ENCODE assay signal across 15 cellular contexts in genomic region chr15:62769604-62770003, GRCh38.
DNase-seq lines count a peak whose midpoint lies in the region; ATAC-seq, FAIRE-seq and TF ChIP-seq lines count a peak whose summit lies in the region.
"Had no signal": no experiment of that assay in that cellular context is flagged by ENCODE, and none has a peak within 500 bp of the region (broad histone marks: within the 10 kb centered on the region; RNA-seq: fewer than 3 reads in every experiment).

No MANE protein-coding gene starts in this region.

- H3K27me3 ChIP-seq in astrocyte (ENCODE audit: insufficient read depth, low read length), result no peaks in the 10 kb centered on the region
- H3K27me3 ChIP-seq: cardiac muscle cell, SJCRH30 had no signal

- H2AFZ ChIP-seq in astrocyte (ENCODE audit: low read depth, low read length), result no peak overlapping the region

- TF ChIP-seq CTCF in AG04449 (IDR thresholded peaks at IDR 0.05; ENCODE audit: insufficient read depth, low read length, missing control alignments) (no peak), astrocyte (IDR thresholded peaks at IDR 0.05; ENCODE audit: insufficient read depth, low read depth, low read length) (no peak)

- H3K9me3 ChIP-seq in astrocyte (ENCODE audit: insufficient read depth, low read depth, low read length), result no peaks in the 10 kb centered on the region
- H3K9me3 ChIP-seq: SJCRH30 had no signal

- ATAC-seq in GM18505 (IDR thresholded peaks at IDR 0.05; ENCODE audit: unreplicated experiment), result no peak

- no peaks in the 10 kb centered on the region for H3K27me3 Mint-ChIP-seq in astrocyte (ENCODE audit: low read depth, unreplicated experiment)

- H3K4me3 ChIP-seq in AG04449 (ENCODE audit: low read depth, low read length) (no peak overlapping the region), astrocyte (ENCODE audit: insufficient read depth, low read depth, low read length) (no peak overlapping the region)
- H3K4me3 ChIP-seq: cardiac muscle cell, SJCRH30 had no signal

- CTCF ChIA-PET in AG04449 (lab: Yijun Ruan, JAX), result interaction anchor here (0.7 to 1.6 kb wide), 3 partner anchors 18 to 325 kb away, joined by 3 to 4 read pairs (median 3); no protein-coding TSS in a partner anchor

- peaks cover 2% of the 10 kb centered on the region for H3K9me3 Mint-ChIP-seq in astrocyte (ENCODE audit: unreplicated experiment)

- no peaks in the 10 kb centered on the region for H3K79me2 ChIP-seq in astrocyte (ENCODE audit: insufficient read depth, low read length)

- POLR2A ChIA-PET in AG04449 (lab: Yijun Ruan, JAX), result no interaction called here

- peak overlapping the region; percentile 74 for H3K4me2 ChIP-seq in astrocyte (ENCODE audit: low read length)

- H3K4me1 ChIP-seq in astrocyte (ENCODE audit: insufficient read depth, low read length), result peaks cover 31% of the 10 kb centered on the region
- H3K4me1 ChIP-seq: SJCRH30 had no signal

- TF ChIP-seq POLR2A in GM18505 (IDR thresholded peaks at IDR 0.05; ENCODE audit: borderline replicate concordance, extremely low read depth, insufficient read depth, insufficient read length) (no peak), GM12891 (IDR thresholded peaks at IDR 0.05; ENCODE audit: low read depth, low read length) (no peak)

- peaks cover 35% of the 10 kb centered on the region for H3K4me1 Mint-ChIP-seq in astrocyte (ENCODE audit: low read depth, unreplicated experiment)

- no peaks in the 10 kb centered on the region for H3K36me3 ChIP-seq in astrocyte (ENCODE audit: insufficient read depth, low read length)
- H3K36me3 ChIP-seq: cardiac muscle cell, SJCRH30 had no signal

- FAIRE-seq in HTR-8/SVneo (lab: Jason Lieb, UNC) (peak; percentile 78), astrocyte (lab: Jason Lieb, UNC) (peak; percentile 96), GM12891 (lab: Jason Lieb, UNC) (no peak)

- H3K36me3 Mint-ChIP-seq in astrocyte (ENCODE audit: low read depth, unreplicated experiment), result peaks cover 16% of the 10 kb centered on the region

- DNase-seq in AG04449 (ENCODE audit: low read depth, low spot score) (peak; percentile 57), HTR-8/SVneo (ENCODE audit: insufficient read length, low spot score) (peak; percentile 51), astrocyte (ENCODE audit: low read depth) (peak; percentile 99), iris pigment epithelial cell (ENCODE audit: low read depth) (peak; percentile 72), foreskin melanocyte (no peak), GM12891 (ENCODE audit: insufficient read length, low spot score) (no peak), NCI-H1930 (lab: John Stamatoyannopoulos, UW) (no peak)
- DNase-seq: activated effector memory CD4-positive, alpha-beta T cell treated with anti-CD3 and anti-CD28 coated beads, Interleukin-2, amount 50 U/mL, for 16 hours; KBM-7; NCI-H82; nucleus accumbens; SJCRH30; stimulated activated CD4-positive, alpha-beta T cell treated with anti-CD3 and anti-CD28 coated beads, Interleukin-12 subunit alpha, Interleukin-12 subunit beta, amount 100 ng/mL, for 4 hours had no signal

- H3K4me3 Mint-ChIP-seq in astrocyte (ENCODE audit: unreplicated experiment), result no peak overlapping the region

- peak overlapping the region; percentile 93 for H3K27ac ChIP-seq in astrocyte (ENCODE audit: low read depth, low read length)
- H3K27ac ChIP-seq: cardiac muscle cell, SJCRH30 had no signal

- H3K9ac ChIP-seq in astrocyte (ENCODE audit: low read length), result peak overlapping the region; percentile 77

- H4K20me1 ChIP-seq in astrocyte (ENCODE audit: insufficient read depth, low read length), result no peaks in the 10 kb centered on the region

- peak overlapping the region; percentile 84 for H3K27ac Mint-ChIP-seq in astrocyte (ENCODE audit: unreplicated experiment)

TF ChIP-seq in GM12891, 5 proteins besides CTCF, POLR2A, EP300 and RAD21:
- TF ChIP-seq PAX5 (IDR thresholded peaks at IDR 0.05; ENCODE audit: insufficient read depth, low read length, severe bottlenecking) (no peak), SPI1 (IDR thresholded peaks at IDR 0.05; ENCODE audit: low read depth, low read length) (no peak), TAF1 (IDR thresholded peaks at IDR 0.05; ENCODE audit: low read depth, low read length) (no peak), POU2F2 (IDR thresholded peaks at IDR 0.05; ENCODE audit: low read depth, low read length) (no peak), POLR2AphosphoS5 (IDR thresholded peaks at IDR 0.05; ENCODE audit: low read depth, low read length) (no peak)

Comparison
In these comparisons a context has a peak if more than half of its experiments do, and no peak if none do; other contexts are left out.
1. DNase-seq: peak in AG04449 (single experiment), HTR-8/SVneo (single experiment), astrocyte (single experiment) and iris pigment epithelial cell (single experiment); none in foreskin melanocyte (single experiment), GM12891 (single experiment) and NCI-H1930 (0 of 2).